ENCODE assay signal across 17 cellular contexts in the genomic region with DNA sequence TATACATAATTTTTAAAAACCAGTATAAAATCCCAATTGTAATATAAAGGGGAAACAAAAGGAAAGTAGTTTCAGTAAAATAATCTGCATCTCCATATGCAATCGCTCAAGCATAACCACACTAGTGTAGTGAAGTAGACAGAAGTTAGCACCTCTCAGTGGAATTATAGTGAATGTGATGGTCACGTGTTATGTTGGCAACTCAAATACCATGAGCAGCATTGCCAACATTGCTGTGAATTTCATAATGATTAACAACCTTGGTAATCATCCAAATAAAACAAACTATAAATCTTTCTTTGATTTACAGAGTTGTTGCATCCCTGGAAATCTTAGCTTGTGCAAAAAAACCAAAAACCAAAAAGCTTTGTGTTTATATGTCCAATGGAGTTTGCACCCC.
DNase-seq lines count a peak whose midpoint lies in the region; ATAC-seq and TF ChIP-seq lines count a peak whose summit lies in the region.
"Had no signal": no experiment of that assay in that cellular context is flagged by ENCODE, and none has a peak within 500 bp of the region (broad histone marks: within the 10 kb centered on the region; RNA-seq: fewer than 3 reads in every experiment).

No MANE protein-coding gene starts in this region.

- DNase-seq in NCI-H2196 (lab: John Stamatoyannopoulos, UW; ENCODE audit: unreplicated experiment) (peak; percentile 16), NCI-H2196 treated with DMSO at 0.1 percent for 48 hours (lab: John Stamatoyannopoulos, UW; ENCODE audit: unreplicated experiment) (no peak), RWPE1 (ENCODE audit: low spot score) (peak; percentile 50), epithelial cell of proximal tubule (ENCODE audit: low read depth) (peak; percentile 64), renal cortical epithelial cell (ENCODE audit: low read depth) (peak; percentile 91), NCI-H1930 (lab: John Stamatoyannopoulos, UW) (no peak), cardiac septum (ENCODE audit: low spot score) (no peak)
- DNase-seq: H7; KBM-7; NCI-H1436; NCI-H82; right cardiac atrium; stimulated activated CD4-positive, alpha-beta T cell treated with anti-CD3 and anti-CD28 coated beads, Interleukin-2, amount 100 ng/mL, for 24 hours; SW 1271 had no signal

- no peak overlapping the region for H3K27ac ChIP-seq in RWPE1
- H3K27ac ChIP-seq: neutrophil had no signal

- ATAC-seq in GM18502 (IDR thresholded peaks at IDR 0.05; ENCODE audit: poor library complexity, unreplicated experiment), result no peak
- ATAC-seq: activated T-helper 17 cell treated with anti-CD3 and anti-CD28 coated beads, Interleukin-2, amount 50 U/mL, for 72 hours; right cardiac atrium had no signal

- CTCF ChIA-PET in RWPE1 (lab: Yijun Ruan, JAX), result interaction anchor here (0.6 to 0.7 kb wide), 3 partner anchors 79 to 291 kb away, joined by 3 read pairs; no protein-coding TSS in a partner anchor

- no peak overlapping the region for H3K4me3 ChIP-seq in epithelial cell of proximal tubule (ENCODE audit: low read depth, low read length)

- POLR2A ChIA-PET in RWPE1 (lab: Yijun Ruan, JAX; ENCODE audit: low non-redundant PET), result no interaction called here

- intact Hi-C loops in cardiac septum (cut with DNase I), result no loop called here

- TF ChIP-seq CTCF in RWPE1 (conservative IDR thresholded peaks at IDR 0.05; ENCODE audit: low read depth), result peak; percentile 21; the same call in 1 of the 2 replicates
- TF ChIP-seq CTCF in epithelial cell of proximal tubule (conservative IDR thresholded peaks at IDR 0.05; ENCODE audit: low read depth, low read length), result no peak

Comparison
In these comparisons a context has a peak if more than half of its experiments do, and no peak if none do; other contexts are left out.
1. DNase-seq: peak in NCI-H2196 (single experiment), RWPE1 (single experiment), epithelial cell of proximal tubule (single experiment) and renal cortical epithelial cell (single experiment); none in NCI-H2196 treated with DMSO at 0.1 percent for 48 hours (single experiment), NCI-H1930 (0 of 2) and cardiac septum (single experiment).